Comparison of ENCODE assay signal across 25 cellular contexts in the genomic region with DNA sequence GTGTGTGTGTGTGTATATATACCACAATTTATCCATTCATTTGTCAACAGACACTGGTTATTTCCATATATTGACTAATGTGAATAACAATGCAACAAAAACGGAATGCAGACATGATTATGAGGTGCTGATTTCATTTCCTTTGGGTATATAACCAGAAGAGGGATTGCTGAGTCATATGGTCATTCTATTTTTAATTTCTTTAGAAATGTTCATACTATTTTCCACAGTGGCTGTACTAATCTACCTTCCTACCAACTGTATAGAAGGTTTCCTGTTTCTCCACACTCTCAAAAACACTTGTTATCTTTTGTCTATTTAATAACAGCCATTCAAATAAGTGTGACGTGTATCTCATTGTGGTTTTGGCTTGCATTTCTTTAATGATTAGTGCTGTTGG.
DNase-seq lines count a peak whose midpoint lies in the region; ATAC-seq and TF ChIP-seq lines count a peak whose summit lies in the region.
"Had no signal": no experiment of that assay in that cellular context is flagged by ENCODE, and none has a peak within 500 bp of the region (broad histone marks: within the 10 kb centered on the region; RNA-seq: fewer than 3 reads in every experiment).

No MANE protein-coding gene starts in this region.

- TF ChIP-seq POLR2A in uterus (IDR thresholded peaks at IDR 0.05) = no peak

- no peaks in the 10 kb centered on the region for H3K36me3 ChIP-seq in Loucy (ENCODE audit: insufficient read depth, low read length)
- no peaks in the 10 kb centered on the region for H3K36me3 ChIP-seq in uterus
- no peaks in the 10 kb centered on the region for H3K36me3 ChIP-seq in brain microvascular endothelial cell (replicated peaks)
- H3K36me3 ChIP-seq: ovary, suprapubic skin had no signal

- H3K9me3 Mint-ChIP-seq in activated T-helper 17 cell treated with anti-CD3 and anti-CD28 coated beads, Interleukin-2, amount 50 U/mL, for 72 hours = no peaks in the 10 kb centered on the region
- H3K9me3 Mint-ChIP-seq: activated naive CD8-positive, alpha-beta T cell treated with anti-CD3 and anti-CD28 coated beads, Interleukin-2, amount 10 ng/mL, durations not matched to agents 7 days and 5 days; activated T-cell treated with anti-CD3 and anti-CD28 coated beads, Interleukin-2, amount 50 U/mL, for 4 hours; naive B cell had no signal

- peak overlapping the region; percentile 58 for H3K4me2 ChIP-seq in Loucy (ENCODE audit: low read depth, low read length, poor library complexity, severe bottlenecking)

- no peaks in the 10 kb centered on the region for H3F3A ChIP-seq in Loucy (ENCODE audit: low read depth)

- peak; percentile 62 for ATAC-seq in activated T-helper 17 cell treated with anti-CD3 and anti-CD28 coated beads, Interleukin-2, amount 50 U/mL, for 72 hours (replicated peaks)
- ATAC-seq in HG02840 (IDR thresholded peaks at IDR 0.05; ENCODE audit: low FRiP score, unreplicated experiment) = no peak
- ATAC-seq: GM12878, HepG2, left ventricle myocardium superior had no signal

- no peak overlapping the region for H3K27ac ChIP-seq in uterus
- H3K27ac ChIP-seq in brain microvascular endothelial cell = no peak overlapping the region
- H3K27ac ChIP-seq: ovary, SK-N-MC, skin epidermis, suprapubic skin had no signal

- H3K27me3 Mint-ChIP-seq in activated T-helper 17 cell treated with anti-CD3 and anti-CD28 coated beads, Interleukin-2, amount 50 U/mL, for 72 hours = no peaks in the 10 kb centered on the region
- H3K27me3 Mint-ChIP-seq: activated naive CD8-positive, alpha-beta T cell treated with anti-CD3 and anti-CD28 coated beads, Interleukin-2, amount 10 ng/mL, durations not matched to agents 7 days and 5 days; naive B cell had no signal

- H4K20me1 ChIP-seq in Loucy (ENCODE audit: insufficient read depth, low read length, poor library complexity, severe bottlenecking) = no peaks in the 10 kb centered on the region

- H3K9ac ChIP-seq in Loucy (ENCODE audit: low read depth, low read length, poor library complexity, severe bottlenecking) = no peak overlapping the region

- in situ Hi-C loops in brain microvascular endothelial cell (cut with HindIII; ENCODE audit: low pct_ligation_motif_present, low sequenced_read_pairs) = no loop called here

- H3K79me2 ChIP-seq in Loucy (ENCODE audit: insufficient read depth, low read length) = no peaks in the 10 kb centered on the region

- H3K36me3 Mint-ChIP-seq in activated T-helper 17 cell treated with anti-CD3 and anti-CD28 coated beads, Interleukin-2, amount 50 U/mL, for 72 hours (ENCODE audit: low read depth) = no peaks in the 10 kb centered on the region
- H3K36me3 Mint-ChIP-seq: activated naive CD8-positive, alpha-beta T cell treated with anti-CD3 and anti-CD28 coated beads, Interleukin-2, amount 10 ng/mL, durations not matched to agents 7 days and 5 days; naive B cell had no signal

- H3K4me3 ChIP-seq in AG10803 (ENCODE audit: low read length) (no peak overlapping the region), Loucy (ENCODE audit: low read length, poor library complexity, severe bottlenecking) (peak overlapping the region; percentile 26), uterus (no peak overlapping the region), brain microvascular endothelial cell (ENCODE audit: low read depth, low read length) (no peak overlapping the region)
- H3K4me3 ChIP-seq: GM12878, ovary, SK-N-MC, skin epidermis, suprapubic skin had no signal

- H3K4me3 Mint-ChIP-seq in activated T-helper 17 cell treated with anti-CD3 and anti-CD28 coated beads, Interleukin-2, amount 50 U/mL, for 72 hours = no peak overlapping the region
- H3K4me3 Mint-ChIP-seq: activated naive CD8-positive, alpha-beta T cell treated with anti-CD3 and anti-CD28 coated beads, Interleukin-2, amount 10 ng/mL, durations not matched to agents 7 days and 5 days; activated T-cell treated with anti-CD3 and anti-CD28 coated beads, Interleukin-2, amount 50 U/mL, for 4 hours; endodermal cell; naive B cell had no signal

- no peaks in the 10 kb centered on the region for H3K9me2 ChIP-seq in Loucy (replicated peaks; ENCODE audit: low read depth, low read length)

- TF ChIP-seq CTCF in AG10803 (conservative IDR thresholded peaks at IDR 0.05; ENCODE audit: low read length) (no peak), Loucy (conservative IDR thresholded peaks at IDR 0.05; ENCODE audit: low read length) (no peak), uterus (IDR thresholded peaks at IDR 0.05) (no peak), brain microvascular endothelial cell (IDR thresholded peaks at IDR 0.05; ENCODE audit: low read depth, low read length, missing control alignments) (no peak)

- no peak overlapping the region for H3K27ac Mint-ChIP-seq in activated T-helper 17 cell treated with anti-CD3 and anti-CD28 coated beads, Interleukin-2, amount 50 U/mL, for 72 hours
- H3K27ac Mint-ChIP-seq: activated naive CD8-positive, alpha-beta T cell treated with anti-CD3 and anti-CD28 coated beads, Interleukin-2, amount 10 ng/mL, durations not matched to agents 7 days and 5 days; endodermal cell; naive B cell had no signal

- H2AFZ ChIP-seq in Loucy (ENCODE audit: low read length) = no peak overlapping the region

- H3K9me3 ChIP-seq in Loucy (ENCODE audit: insufficient read depth, low read depth, low read length) (no peaks in the 10 kb centered on the region), uterus (no peaks in the 10 kb centered on the region)
- H3K9me3 ChIP-seq: ovary, suprapubic skin had no signal

- H3K27me3 ChIP-seq in Loucy (ENCODE audit: insufficient read depth, low read length, poor library complexity, severe bottlenecking) = no peaks in the 10 kb centered on the region
- H3K27me3 ChIP-seq in uterus = no peaks in the 10 kb centered on the region
- no peaks in the 10 kb centered on the region for H3K27me3 ChIP-seq in brain microvascular endothelial cell (replicated peaks)
- H3K27me3 ChIP-seq: ovary, suprapubic skin had no signal

- DNase-seq in AG10803 (ENCODE audit: low read depth) (peak; percentile 29), fibroblast of peridontal ligament (ENCODE audit: extremely low read depth) (peak; percentile 18), uterus (no peak), brain microvascular endothelial cell (no peak)
- no peak for DNase-seq in activated CD4-positive, alpha-beta T cell treated with anti-CD3 and anti-CD28 coated beads, Interleukin-2, amount 50 U/mL, for 48 hours
- DNase-seq: activated CD4-positive, alpha-beta T cell treated with anti-CD3 and anti-CD28 coated beads, Interleukin-2, amount 50 U/mL, for 4 hours; activated naive CD8-positive, alpha-beta T cell treated with anti-CD3 and anti-CD28 coated beads, Interleukin-2, amount 10 ng/mL, durations not matched to agents 7 days and 5 days; activated T-cell treated with anti-CD3 and anti-CD28 coated beads, Interleukin-2, amount 50 U/mL, for 4 hours; endodermal cell; left ventricle myocardium superior; naive B cell; NCI-H1048; NCI-H2081 treated with DMSO at 0.1 percent for 48 hours; NCI-H526; ovary; stimulated activated CD4-positive, alpha-beta T cell treated with anti-CD3 and anti-CD28 coated beads, Interleukin-4, amount 100 ng/mL, for 4 hours; stimulated activated CD8-positive, alpha-beta memory T cell treated with anti-CD3 and anti-CD28 coated beads, Interleukin-4, amount 100 ng/mL, for 48 hours had no signal

- H3K4me1 ChIP-seq in Loucy (ENCODE audit: insufficient read depth, low read length, poor library complexity, severe bottlenecking) = peaks cover 21% of the 10 kb centered on the region
- no peaks in the 10 kb centered on the region for H3K4me1 ChIP-seq in uterus
- H3K4me1 ChIP-seq: suprapubic skin had no signal

- no peaks in the 10 kb centered on the region for H3K4me1 Mint-ChIP-seq in activated T-helper 17 cell treated with anti-CD3 and anti-CD28 coated beads, Interleukin-2, amount 50 U/mL, for 72 hours
- H3K4me1 Mint-ChIP-seq: activated naive CD8-positive, alpha-beta T cell treated with anti-CD3 and anti-CD28 coated beads, Interleukin-2, amount 10 ng/mL, durations not matched to agents 7 days and 5 days; endodermal cell; naive B cell had no signal

- intact Hi-C loops in uterus (cut with DNase I; ENCODE audit: low total_unique reads) = no loop called here

Comparison
In these comparisons a context has a peak if more than half of its experiments do, and no peak if none do; other contexts are left out.
1. DNase-seq: peak in AG10803 (single experiment) and fibroblast of peridontal ligament (single experiment); none in uterus (0 of 2), brain microvascular endothelial cell (single experiment) and activated CD4-positive, alpha-beta T cell treated with anti-CD3 and anti-CD28 coated beads, Interleukin-2, amount 50 U/mL, for 48 hours (0 of 2).